In genomic region chr2:17539993-17540812, GRCh38 we compare ENCODE assay signal across 8 cellular contexts. TPM values are rescaled to one million over a fixed set of nuclear protein-coding genes. Genes with fewer than 3 reads are reported as not detected.
A peak's percentile ranks its signal among the peaks of the same experiment; 100 is the strongest.
DNase-seq lines count a peak whose midpoint lies in the region; ATAC-seq and TF ChIP-seq lines count a peak whose summit lies in the region.

TSS of gene VSNL1 (plus strand) at chr2:17540696. CDS start at chr2:17592075, 51,379 bp downstream.

- H3K36me3 ChIP-seq in HAP-1 (replicated peaks) (no peaks in the 10 kb centered on the region), mesenchymal stem cell (ENCODE audit: control insufficient read depth in 1 of 2, insufficient read depth in 2 of 2, low read depth in 1 of 2, low read length in 2 of 2) (no peaks in the 10 kb centered on the region), transverse colon (no peaks in the 10 kb centered on the region)

- intact Hi-C loops in transverse colon (cut with DNase I; ENCODE audit: low total_unique reads) = no loop called here

- peak within 1 kb of the TSS; percentile 96 for H3K4me2 ChIP-seq in mesenchymal stem cell (ENCODE audit: low read length, poor library complexity, severe bottlenecking)

- peaks cover 1% of the 10 kb centered on the region for H3K36me3 Mint-ChIP-seq in T-helper 2 cell treated with Interferon-gamma antibody and Interleukin-4, amounts not matched to agents 5 μg/mL and 100 μg/mL, for 36 hours (ENCODE audit: low read depth)

- TF ChIP-seq EP300 in transverse colon (IDR thresholded peaks at IDR 0.05; ENCODE audit: low read depth) = no peak

- H2BK120ac ChIP-seq in mesenchymal stem cell (ENCODE audit: low read depth, low read length) = no peak within 1 kb of the TSS

- peak within 1 kb of the TSS in 1 of 2 experiments; percentile 51 for H3K14ac ChIP-seq in mesenchymal stem cell (ENCODE audit: low read length in 2 of 2)

- peak within 1 kb of the TSS; percentile 95 for H2AFZ ChIP-seq in mesenchymal stem cell (ENCODE audit: low read depth, low read length)

- peak within 1 kb of the TSS; percentile 79 for H4K8ac ChIP-seq in mesenchymal stem cell (ENCODE audit: low read length)

- H3K4ac ChIP-seq in mesenchymal stem cell (ENCODE audit: low read depth in 1 of 2, low read length in 2 of 2) = peak within 1 kb of the TSS; percentile 20 to 55

- H3K27me3 ChIP-seq in HAP-1 (ENCODE audit: low read depth) (peaks cover 27% of the 10 kb centered on the region), mesenchymal stem cell (ENCODE audit: control insufficient read depth in 1 of 2, insufficient read depth in 1 of 2, low read length in 2 of 2) (peaks cover 4 to 50% of the 10 kb centered on the region in 2 experiments), transverse colon (peaks cover 48% of the 10 kb centered on the region)

- H2BK12ac ChIP-seq in mesenchymal stem cell (ENCODE audit: low read length in 2 of 2) = peak within 1 kb of the TSS in 1 of 2 experiments; percentile 37

- no peaks in the 10 kb centered on the region for H3K9me3 Mint-ChIP-seq in T-helper 2 cell treated with Interferon-gamma antibody and Interleukin-4, amounts not matched to agents 5 μg/mL and 100 μg/mL, for 36 hours

- no peaks in the 10 kb centered on the region for H3K9me3 ChIP-seq in HAP-1
- H3K9me3 ChIP-seq in mesenchymal stem cell (ENCODE audit: control insufficient read depth, low read length) = no peaks in the 10 kb centered on the region
- H3K9me3 ChIP-seq in transverse colon = no peaks in the 10 kb centered on the region

- H3K4me3 ChIP-seq in HAP-1 (peak within 1 kb of the TSS; percentile 32), epithelial cell of esophagus (ENCODE audit: low read length) (peak within 1 kb of the TSS; percentile 84), mesenchymal stem cell (ENCODE audit: insufficient read depth in 1 of 2, low read depth in 1 of 2, low read length in 2 of 2) (peak within 1 kb of the TSS; percentile 74 to 77), transverse colon (peak within 1 kb of the TSS; percentile 26 to 67 (median 52))

- H3K9ac ChIP-seq in mesenchymal stem cell (ENCODE audit: low read length) = peak within 1 kb of the TSS; percentile 63

- peak within 1 kb of the TSS; percentile 80 for H2BK15ac ChIP-seq in mesenchymal stem cell (ENCODE audit: low read depth, poor library complexity, severe bottlenecking)

- DNase-seq in HAP-1 (ENCODE audit: low spot score in 2 of 2) (peak; percentile 69 to 85), NCI-H774 (lab: John Stamatoyannopoulos, UW) (peak; percentile 8), epithelial cell of esophagus (ENCODE audit: low read depth) (peak; percentile 95), mesenchymal stem cell (peak; percentile 92), transverse colon (peak; percentile 86)
- no peak for DNase-seq in NK-92 treated with Interleukin-12 subunit alpha and Interleukin-12 subunit beta, amount 100 ng/mL, for 24 hours (lab: John Stamatoyannopoulos, UW)
- DNase-seq in T-helper 2 cell treated with Interferon-gamma antibody and Interleukin-4, amounts not matched to agents 5 μg/mL and 100 μg/mL, for 36 hours (ENCODE audit: low spot score) = no peak

- H3K4me1 ChIP-seq in HAP-1 (no peaks in the 10 kb centered on the region; the same call in 1 of the 2 replicates), mesenchymal stem cell (ENCODE audit: control insufficient read depth, insufficient read depth, low read depth, low read length) (peaks cover 11% of the 10 kb centered on the region), transverse colon (peaks cover 0 to 24% (median 11%) of the 10 kb centered on the region in 4 donors)

- H3K27ac Mint-ChIP-seq in T-helper 2 cell treated with Interferon-gamma antibody and Interleukin-4, amounts not matched to agents 5 μg/mL and 100 μg/mL, for 36 hours = no peak within 1 kb of the TSS

- no peak within 1 kb of the TSS for H4K91ac ChIP-seq in mesenchymal stem cell (ENCODE audit: low read length)

- peak; percentile 72 for TF ChIP-seq POLR2A in transverse colon (IDR thresholded peaks at IDR 0.05)

- H2AK5ac ChIP-seq in mesenchymal stem cell (ENCODE audit: low read length, severe bottlenecking) = peak within 1 kb of the TSS; percentile 62

- no peak within 1 kb of the TSS for H3K4me3 Mint-ChIP-seq in T-helper 2 cell treated with Interferon-gamma antibody and Interleukin-4, amounts not matched to agents 5 μg/mL and 100 μg/mL, for 36 hours

- H2BK5ac ChIP-seq in mesenchymal stem cell (ENCODE audit: low read depth, low read length, poor library complexity, severe bottlenecking) = peak within 1 kb of the TSS; percentile 77

- peak within 1 kb of the TSS; percentile 68 to 85 for H3K18ac ChIP-seq in mesenchymal stem cell (ENCODE audit: low read depth in 1 of 2, low read length in 2 of 2)

- H3K27me3 Mint-ChIP-seq in T-helper 2 cell treated with Interferon-gamma antibody and Interleukin-4, amounts not matched to agents 5 μg/mL and 100 μg/mL, for 36 hours (ENCODE audit: low read depth) = peaks cover 71% of the 10 kb centered on the region

- in situ Hi-C loops in HAP-1 (cut with MboI; ENCODE audit: low sequenced_read_pairs) (no loop called here), transverse colon (cut with MboI; ENCODE audit: low pct_ligation_motif_present in 1 of 4, low pct_unique_long_range_greater_than_20kb in 1 of 4, low sequenced_read_pairs in 3 of 4) (no loop called here)

- H3K27ac ChIP-seq in mesenchymal stem cell (ENCODE audit: low read length, poor library complexity, severe bottlenecking) = peak within 1 kb of the TSS; percentile 89
- H3K27ac ChIP-seq in transverse colon = peak within 1 kb of the TSS; percentile 84 to 89 (median 88)

- ATAC-seq in GM19463 (IDR thresholded peaks at IDR 0.05; ENCODE audit: unreplicated experiment) = no peak

- TF ChIP-seq CTCF in epithelial cell of esophagus (IDR thresholded peaks at IDR 0.05; ENCODE audit: insufficient read depth, low read depth, low read length, missing control alignments) = no peak
- TF ChIP-seq CTCF in transverse colon (IDR thresholded peaks at IDR 0.05) = no peak

- H3K23ac ChIP-seq in mesenchymal stem cell (ENCODE audit: low read length in 2 of 2) = no peak within 1 kb of the TSS

- H3K79me1 ChIP-seq in mesenchymal stem cell (replicated peaks; ENCODE audit: low read length, poor library complexity, severe bottlenecking) = peaks cover 8% of the 10 kb centered on the region

- peaks cover 4% of the 10 kb centered on the region for H3K4me1 Mint-ChIP-seq in T-helper 2 cell treated with Interferon-gamma antibody and Interleukin-4, amounts not matched to agents 5 μg/mL and 100 μg/mL, for 36 hours (ENCODE audit: low read depth)

- under 1% methylated on average over 47 of the region's 48 CpGs for WGBS in mesenchymal stem cell
- 2 to 3% methylated on average over 16 to 46 of the region's 48 CpGs for WGBS in transverse colon (ENCODE audit: low coverage in 1 of 2), 2 donors

RNA-seq across cellular contexts. Expression of gene VSNL1, which starts in this region (rescaled TPM):
- polyA plus RNA-seq in mesenchymal stem cell (2013, experiment 1 of 2) = 0.47 TPM
- polyA plus RNA-seq in mesenchymal stem cell (2013, experiment 2 of 2) = 0.74 TPM
- 1 to 10 TPM in 1 of 4 donors, under 1 TPM in 1, not detected in 2; 0.96 to 1.1 TPM for total RNA-seq in transverse colon

Comparison
In these comparisons a context has a peak if more than half of its experiments do, and no peak if none do; other contexts are left out.
1. DNase-seq: peak in HAP-1 (2 of 2), NCI-H774 (single experiment), epithelial cell of esophagus (single experiment), mesenchymal stem cell (single experiment) and transverse colon (single experiment); none in NK-92 treated with Interleukin-12 subunit alpha and Interleukin-12 subunit beta, amount 100 ng/mL, for 24 hours (single experiment) and T-helper 2 cell treated with Interferon-gamma antibody and Interleukin-4, amounts not matched to agents 5 μg/mL and 100 μg/mL, for 36 hours (single experiment).
2. H3K4me3 ChIP-seq: peak in every context shown above with its lines; median percentile 84 in epithelial cell of esophagus; 76 in mesenchymal stem cell; 52 in transverse colon; 32 in HAP-1.